Comparison of ENCODE assay signal across 31 cellular contexts in the genomic region with DNA sequence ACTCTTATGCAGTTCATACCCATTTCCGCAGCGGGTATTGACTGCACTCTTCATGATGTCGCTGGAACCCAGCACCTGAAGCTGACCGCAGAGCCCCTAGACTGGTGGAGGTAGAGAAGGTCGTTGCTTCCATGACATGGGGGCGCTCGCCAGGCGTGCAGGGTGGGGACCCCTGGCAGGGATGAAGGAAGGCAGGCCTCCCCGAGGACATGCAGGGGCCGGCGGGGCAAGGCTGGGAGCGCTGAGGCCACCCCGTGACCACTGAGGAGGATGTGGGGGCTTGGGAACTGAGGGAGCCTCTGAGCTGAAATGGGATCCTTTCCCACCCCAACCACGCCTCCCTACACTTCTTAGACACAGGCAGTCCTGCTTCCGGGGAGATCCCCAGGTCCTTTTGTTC.
"Had no signal": no experiment of that assay in that cellular context is flagged by ENCODE, and none has a peak within 500 bp of the region (broad histone marks: within the 10 kb centered on the region; RNA-seq: fewer than 3 reads in every experiment).

No MANE protein-coding gene starts in this region.

- DNase-seq: activated CD4-positive, alpha-beta memory T cell treated with anti-CD3 and anti-CD28 coated beads for 36 hours; activated CD4-positive, alpha-beta T cell treated with anti-CD3 and anti-CD28 coated beads, Interleukin-2, amount 50 U/mL, for 1 hour; activated CD8-positive, alpha-beta memory T cell treated with anti-CD3 and anti-CD28 coated beads, Interleukin-2, amount 50 U/mL, for 4 hours; activated gamma-delta T cell treated with Interleukin-2 at 50 U/mL for 16 hours; activated naive CD4-positive, alpha-beta T cell treated with anti-CD3 and anti-CD28 coated beads for 36 hours; activated naive CD8-positive, alpha-beta T cell treated with anti-CD3 and anti-CD28 coated beads, Interleukin-2, amount 50 U/mL, for 24 hours; activated T-cell treated with anti-CD3 and anti-CD28 coated beads for 4 hours; activated T-cell treated with anti-CD3 and anti-CD28 coated beads, Interleukin-2, amount 50 U/mL, for 4 hours; anterior cingulate cortex; caudate nucleus; cerebellar nuclear complex; Kasumi-1; KG1; MG63; NCI-H1048; NCI-H1105 treated with DMSO at 0.1 percent for 48 hours; NCI-H1436; NCI-H1694; NCI-H1930; NCI-H2081 treated with DMSO at 0.1 percent for 48 hours; NCI-H226; OCI-M1; SHP77; SJCRH30; T1000; WERI-Rb-1 had no signal

- H3K27me3 ChIP-seq: SJCRH30 had no signal

- H3K27ac ChIP-seq: SJCRH30, SK-N-MC, WERI-Rb-1 had no signal

- H3K9me3 ChIP-seq: MG63, SJCRH30 had no signal

- H3K27ac Mint-ChIP-seq: activated CD4-positive, alpha-beta memory T cell treated with anti-CD3 and anti-CD28 coated beads for 36 hours; activated naive CD4-positive, alpha-beta T cell treated with anti-CD3 and anti-CD28 coated beads for 36 hours; activated naive CD8-positive, alpha-beta T cell; activated naive CD8-positive, alpha-beta T cell treated with anti-CD3 and anti-CD28 coated beads, Interleukin-2, amount 50 U/mL, for 24 hours; activated T-helper 1 cell treated with anti-CD3 and anti-CD28 coated beads, Interleukin-12 subunit alpha, Interleukin-12 subunit beta, Interleukin-2, Interleukin-4 antibody, amounts not matched to agents 30 ng/mL and 10 ng/mL and 1 ng/mL, durations not matched to agents 14 hours and 24 hours and 36 hours had no signal

- H3K4me1 Mint-ChIP-seq: activated naive CD8-positive, alpha-beta T cell treated with anti-CD3 and anti-CD28 coated beads, Interleukin-2, amount 50 U/mL, for 24 hours had no signal

- H3K9me3 Mint-ChIP-seq: activated CD4-positive, alpha-beta memory T cell treated with anti-CD3 and anti-CD28 coated beads for 36 hours; activated naive CD4-positive, alpha-beta T cell treated with anti-CD3 and anti-CD28 coated beads for 36 hours; activated naive CD8-positive, alpha-beta T cell treated with anti-CD3 and anti-CD28 coated beads, Interleukin-2, amount 50 U/mL, for 24 hours; activated T-cell treated with anti-CD3 and anti-CD28 coated beads, Interleukin-2, amount 50 U/mL, for 4 hours; activated T-helper 1 cell treated with anti-CD3 and anti-CD28 coated beads, Interleukin-12 subunit alpha, Interleukin-12 subunit beta, Interleukin-2, Interleukin-4 antibody, amounts not matched to agents 30 ng/mL and 10 ng/mL and 1 ng/mL, durations not matched to agents 14 hours and 24 hours and 36 hours had no signal

- ATAC-seq: activated naive CD8-positive, alpha-beta T cell treated with anti-CD3 and anti-CD28 coated beads, Interleukin-2, amount 50 U/mL, for 24 hours; activated T-cell treated with anti-CD3 and anti-CD28 coated beads, Interleukin-2, amount 50 U/mL, for 4 hours; Panc1 had no signal

- H3K27me3 Mint-ChIP-seq: activated CD4-positive, alpha-beta memory T cell treated with anti-CD3 and anti-CD28 coated beads for 36 hours; brain had no signal

- H3K4me3 Mint-ChIP-seq: activated CD4-positive, alpha-beta memory T cell treated with anti-CD3 and anti-CD28 coated beads for 36 hours; activated naive CD4-positive, alpha-beta T cell treated with anti-CD3 and anti-CD28 coated beads for 36 hours; activated naive CD8-positive, alpha-beta T cell; activated naive CD8-positive, alpha-beta T cell treated with anti-CD3 and anti-CD28 coated beads, Interleukin-2, amount 50 U/mL, for 24 hours; activated T-cell treated with anti-CD3 and anti-CD28 coated beads, Interleukin-2, amount 50 U/mL, for 4 hours; activated T-helper 1 cell treated with anti-CD3 and anti-CD28 coated beads, Interleukin-12 subunit alpha, Interleukin-12 subunit beta, Interleukin-2, Interleukin-4 antibody, amounts not matched to agents 30 ng/mL and 10 ng/mL and 1 ng/mL, durations not matched to agents 14 hours and 24 hours and 36 hours; brain had no signal

- H3K36me3 ChIP-seq: MG63, SJCRH30, WERI-Rb-1 had no signal

- H3K4me3 ChIP-seq: MG63, SJCRH30, SK-N-MC had no signal

- H3K36me3 Mint-ChIP-seq: activated CD4-positive, alpha-beta memory T cell treated with anti-CD3 and anti-CD28 coated beads for 36 hours; activated naive CD8-positive, alpha-beta T cell; brain had no signal

- H3K4me1 ChIP-seq: SJCRH30 had no signal
